ENCODE assay signal across 22 cellular contexts in genomic region chr6:38192486-38192885, GRCh38.
DNase-seq lines count a peak whose midpoint lies in the region; TF ChIP-seq lines count a peak whose summit lies in the region.
"Had no signal": no experiment of that assay in that cellular context is flagged by ENCODE, and none has a peak within 500 bp of the region (broad histone marks: within the 10 kb centered on the region; RNA-seq: fewer than 3 reads in every experiment).

No MANE protein-coding gene starts in this region.

- no peaks in the 10 kb centered on the region for H3K9me3 Mint-ChIP-seq in activated CD4-positive, alpha-beta T cell treated with anti-CD3 and anti-CD28 coated beads, Interleukin-2, amount 10 ng/mL, durations not matched to agents 7 days and 5 days
- H3K9me3 Mint-ChIP-seq: CD8-positive, alpha-beta memory T cell; T-helper 1 cell treated with Interleukin-12 subunit alpha and Interleukin-12 subunit beta and Interleukin-4 antibody, amounts not matched to agents 30 μg/mL and 1 μg/mL, for 36 hours had no signal

- TF ChIP-seq POLR2A in esophagus squamous epithelium (IDR thresholded peaks at IDR 0.05): no peak

- WGBS in esophagus squamous epithelium, 2 donors: 85 to 94% methylated on average over 2 to 5 of the region's 5 CpGs

- DNase-seq in NCI-H146 treated with DMSO at 0.1 percent for 48 hours (lab: John Stamatoyannopoulos, UW; ENCODE audit: unreplicated experiment): peak; percentile 70
- DNase-seq in NCI-H82 treated with DMSO at 0.1 percent for 48 hours (lab: John Stamatoyannopoulos, UW; ENCODE audit: unreplicated experiment): peak; percentile 78
- DNase-seq in SW 1271 (lab: John Stamatoyannopoulos, UW): no peak
- no peak for DNase-seq in SK-N-DZ (ENCODE audit: low spot score)
- no peak for DNase-seq in esophagus squamous epithelium (lab: John Stamatoyannopoulos, UW)
- DNase-seq in activated CD4-positive, alpha-beta T cell treated with anti-CD3 and anti-CD28 coated beads, Interleukin-2, amount 10 ng/mL, durations not matched to agents 7 days and 5 days: no peak
- DNase-seq: ACHN; C1 segment of cervical spinal cord; CD8-positive, alpha-beta memory T cell; DMS79; MM.1S; NCI-H1092; NCI-H1436 treated with DMSO at 0.1 percent for 48 hours; NCI-H2081 treated with DMSO at 0.1 percent for 48 hours; NCI-H345; NCI-H526 treated with DMSO at 0.1 percent for 48 hours; PC-9; SIG-M5 had no signal

- no peak overlapping the region for H3K27ac Mint-ChIP-seq in activated CD4-positive, alpha-beta T cell treated with anti-CD3 and anti-CD28 coated beads, Interleukin-2, amount 10 ng/mL, durations not matched to agents 7 days and 5 days
- H3K27ac Mint-ChIP-seq: CD8-positive, alpha-beta memory T cell; T-helper 1 cell treated with Interleukin-12 subunit alpha and Interleukin-12 subunit beta and Interleukin-4 antibody, amounts not matched to agents 30 μg/mL and 1 μg/mL, for 36 hours had no signal

- H3K4me1 Mint-ChIP-seq in activated CD4-positive, alpha-beta T cell treated with anti-CD3 and anti-CD28 coated beads, Interleukin-2, amount 10 ng/mL, durations not matched to agents 7 days and 5 days: no peaks in the 10 kb centered on the region

- H3K4me1 ChIP-seq in HUES48 (ENCODE audit: control insufficient read depth, insufficient read depth, low read length) (peaks cover 34% of the 10 kb centered on the region), iPS-20b (ENCODE audit: insufficient read depth, low read length) (peaks cover 21% of the 10 kb centered on the region), esophagus squamous epithelium (no peaks in the 10 kb centered on the region)

- no peaks in the 10 kb centered on the region for H3K27me3 Mint-ChIP-seq in activated CD4-positive, alpha-beta T cell treated with anti-CD3 and anti-CD28 coated beads, Interleukin-2, amount 10 ng/mL, durations not matched to agents 7 days and 5 days

- no peak for TF ChIP-seq CTCF in esophagus squamous epithelium (IDR thresholded peaks at IDR 0.05)

- H3K9me3 ChIP-seq in HUES48 (ENCODE audit: control insufficient read depth, insufficient read depth, low read length): no peaks in the 10 kb centered on the region
- H3K9me3 ChIP-seq in iPS-20b (ENCODE audit: insufficient read depth, low read depth, low read length): no peaks in the 10 kb centered on the region
- H3K9me3 ChIP-seq in esophagus squamous epithelium: no peaks in the 10 kb centered on the region

- CTCF ChIA-PET in activated CD4-positive, alpha-beta T cell treated with anti-CD3 and anti-CD28 coated beads, Interleukin-2, amount 10 ng/mL, durations not matched to agents 7 days and 5 days (lab: Charles Lee): no interaction called here

- POLR2A ChIA-PET in activated CD4-positive, alpha-beta T cell treated with anti-CD3 and anti-CD28 coated beads, Interleukin-2, amount 10 ng/mL, durations not matched to agents 7 days and 5 days (lab: Charles Lee): no interaction called here

- no peak overlapping the region for H3K4me3 Mint-ChIP-seq in activated CD4-positive, alpha-beta T cell treated with anti-CD3 and anti-CD28 coated beads, Interleukin-2, amount 10 ng/mL, durations not matched to agents 7 days and 5 days
- H3K4me3 Mint-ChIP-seq: CD8-positive, alpha-beta memory T cell; T-helper 1 cell treated with Interleukin-12 subunit alpha and Interleukin-12 subunit beta and Interleukin-4 antibody, amounts not matched to agents 30 μg/mL and 1 μg/mL, for 36 hours had no signal

- H3K4me3 ChIP-seq in HUES48 (ENCODE audit: low read depth, low read length) (no peak overlapping the region), iPS-20b (ENCODE audit: low read length) (no peak overlapping the region), esophagus squamous epithelium (no peak overlapping the region)
- H3K4me3 ChIP-seq: PC-9 had no signal

- H3K27ac ChIP-seq in HUES48 (ENCODE audit: low read depth, low read length): peak overlapping the region; percentile 59
- no peak overlapping the region for H3K27ac ChIP-seq in iPS-20b (ENCODE audit: low read length)
- H3K27ac ChIP-seq in esophagus squamous epithelium: no peak overlapping the region
- H3K27ac ChIP-seq: PC-9, RWPE1 had no signal

- H3K36me3 ChIP-seq in HUES48 (ENCODE audit: control insufficient read depth, insufficient read depth, low read length): no peaks in the 10 kb centered on the region
- H3K36me3 ChIP-seq in iPS-20b (ENCODE audit: insufficient read depth, low read depth, low read length): no peaks in the 10 kb centered on the region
- H3K36me3 ChIP-seq in esophagus squamous epithelium: peaks cover 0 to 8% (median 0%) of the 10 kb centered on the region in 3 donors

- no peaks in the 10 kb centered on the region for H3K27me3 ChIP-seq in HUES48 (ENCODE audit: control insufficient read depth, insufficient read depth, low read length)
- no peaks in the 10 kb centered on the region for H3K27me3 ChIP-seq in iPS-20b (ENCODE audit: insufficient read depth, low read length)
- no peaks in the 10 kb centered on the region for H3K27me3 ChIP-seq in esophagus squamous epithelium

- H3K9ac ChIP-seq in HUES48 (ENCODE audit: low read depth, low read length) (no peak overlapping the region), iPS-20b (ENCODE audit: low read depth, low read length) (0 out of 2 replicates have a peak overlapping the region, but pooled peaks have one; percentile 7)

- intact Hi-C loops in esophagus squamous epithelium (cut with DNase I): no loop called here

- H3K36me3 Mint-ChIP-seq in activated CD4-positive, alpha-beta T cell treated with anti-CD3 and anti-CD28 coated beads, Interleukin-2, amount 10 ng/mL, durations not matched to agents 7 days and 5 days (ENCODE audit: low read depth): no peaks in the 10 kb centered on the region

Comparison
In these comparisons a context has a peak if more than half of its experiments do, and no peak if none do; other contexts are left out.
1. DNase-seq: peak in NCI-H146 treated with DMSO at 0.1 percent for 48 hours (single experiment) and NCI-H82 treated with DMSO at 0.1 percent for 48 hours (single experiment); none in SW 1271 (0 of 2), SK-N-DZ (single experiment), esophagus squamous epithelium (single experiment) and activated CD4-positive, alpha-beta T cell treated with anti-CD3 and anti-CD28 coated beads, Interleukin-2, amount 10 ng/mL, durations not matched to agents 7 days and 5 days (single experiment).